ENCODE assay signal across 22 cellular contexts in the genomic region with DNA sequence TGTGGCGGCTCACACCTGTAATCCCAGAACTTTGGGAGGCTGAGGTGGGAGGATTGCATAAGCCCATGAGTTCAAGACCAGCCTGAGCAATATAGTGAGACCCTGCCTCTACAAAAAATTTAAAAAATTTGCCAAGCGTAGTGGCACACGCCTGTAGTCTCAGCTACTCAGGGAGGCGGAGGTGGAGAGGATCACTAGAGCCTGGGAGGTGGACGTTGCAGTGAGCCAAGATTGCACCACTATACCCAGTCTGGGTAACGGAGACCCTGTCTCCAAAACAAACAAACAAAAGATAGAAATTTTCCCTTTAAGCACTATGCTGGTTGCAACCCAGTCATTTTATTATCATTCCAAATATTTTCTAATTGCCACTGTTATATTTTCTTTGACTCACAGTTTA.
"Had no signal": no experiment of that assay in that cellular context is flagged by ENCODE, and none has a peak within 500 bp of the region (broad histone marks: within the 10 kb centered on the region; RNA-seq: fewer than 3 reads in every experiment).

No MANE protein-coding gene starts in this region.

- H3K4me3 ChIP-seq: colonic mucosa, coronary artery, esophagus muscularis mucosa, esophagus squamous epithelium, gastrocnemius medialis, gastroesophageal sphincter, heart left ventricle had no signal

- H3K27me3 ChIP-seq: colonic mucosa, esophagus muscularis mucosa, esophagus squamous epithelium, foreskin keratinocyte, gastrocnemius medialis, gastroesophageal sphincter, heart left ventricle had no signal

- H3K27ac Mint-ChIP-seq: dendritic cell treated with granulocyte-macrophage colony-stimulating factor and Interleukin-4, amounts not matched to agents 40 ng/mL and 50 ng/mL, for 4 days; effector memory CD8-positive, alpha-beta T cell; endodermal cell had no signal

- H3K27ac ChIP-seq: colonic mucosa, coronary artery, epithelial cell of prostate, esophagus muscularis mucosa, esophagus squamous epithelium, foreskin keratinocyte, gastroesophageal sphincter, heart left ventricle had no signal

- H3K4me1 ChIP-seq: colonic mucosa, esophagus muscularis mucosa, gastroesophageal sphincter had no signal

- ATAC-seq: effector memory CD8-positive, alpha-beta T cell; foreskin keratinocyte; gastrocnemius medialis; gastroesophageal sphincter; heart left ventricle had no signal

- H3K9me3 ChIP-seq: colonic mucosa, esophagus muscularis mucosa, esophagus squamous epithelium, gastrocnemius medialis, gastroesophageal sphincter, heart left ventricle had no signal

- H3K4me3 Mint-ChIP-seq: dendritic cell treated with granulocyte-macrophage colony-stimulating factor and Interleukin-4, amounts not matched to agents 40 ng/mL and 50 ng/mL, for 4 days; effector memory CD8-positive, alpha-beta T cell; endodermal cell had no signal

- H3K36me3 ChIP-seq: colonic mucosa, esophagus squamous epithelium, gastrocnemius medialis had no signal

- DNase-seq: colonic mucosa; cortex of kidney; dermis blood vessel endothelial cell; effector CD4-positive, alpha-beta T cell; effector CD8-positive, alpha-beta T cell; effector memory CD4-positive, alpha-beta T cell; effector memory CD8-positive, alpha-beta T cell; endodermal cell; erythroblast; esophagus squamous epithelium; foreskin fibroblast; foreskin keratinocyte; foreskin melanocyte; gastrocnemius medialis; glutamatergic neuron; head of caudate nucleus; heart left ventricle had no signal

- H3K9me3 Mint-ChIP-seq: dendritic cell treated with granulocyte-macrophage colony-stimulating factor and Interleukin-4, amounts not matched to agents 40 ng/mL and 50 ng/mL, for 4 days; effector memory CD8-positive, alpha-beta T cell; endodermal cell had no signal
